In the genomic region with DNA sequence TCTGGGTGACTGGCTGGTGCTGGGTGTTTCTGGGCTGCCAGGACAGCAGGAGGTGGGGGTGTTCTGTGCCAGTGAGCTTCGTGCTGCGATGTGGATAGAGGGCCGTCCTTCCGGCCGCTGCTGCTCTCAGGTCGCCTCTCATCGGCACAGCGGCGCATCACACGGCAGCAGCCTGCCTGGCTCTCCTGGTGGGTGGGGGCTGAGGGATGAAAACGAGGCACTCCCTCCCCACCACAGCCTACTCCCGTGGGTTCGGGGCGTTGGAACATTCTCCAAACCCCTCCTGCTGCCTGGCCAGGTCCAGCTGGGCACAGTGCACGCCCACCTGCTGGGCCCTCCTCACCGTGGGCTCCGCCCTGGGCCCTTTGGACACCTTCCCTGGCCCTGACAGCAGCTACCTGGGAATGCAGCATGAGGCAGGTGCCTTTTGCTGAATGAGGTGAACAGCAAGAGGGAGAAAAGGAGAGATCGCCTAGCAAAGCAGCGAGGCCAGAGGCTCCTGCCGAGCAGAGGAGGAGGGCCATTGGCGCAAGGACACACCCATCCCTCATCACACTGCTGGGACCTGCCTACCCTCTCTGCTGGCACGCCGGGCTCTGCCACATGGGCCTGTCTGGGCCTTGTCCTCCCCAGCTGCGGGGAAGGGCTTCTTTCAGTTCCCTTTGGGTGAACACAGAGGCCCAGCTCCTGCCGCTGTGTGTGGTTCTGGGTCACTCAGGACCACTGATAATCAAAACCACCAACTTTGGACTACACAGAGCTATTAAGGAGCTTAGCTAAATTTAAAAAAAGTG, we compare ENCODE assay signal across 8 cellular contexts. TPM values are rescaled to one million over a fixed set of nuclear protein-coding genes. Genes with fewer than 3 reads are reported as not detected.
DNase-seq lines count a peak whose midpoint lies in the region; ATAC-seq, FAIRE-seq and TF ChIP-seq lines count a peak whose summit lies in the region.

No MANE protein-coding gene starts in this region.

- no peak overlapping the region for H2AFZ ChIP-seq in SK-N-SH (ENCODE audit: low read depth)

- no peaks in the 10 kb centered on the region for H3K27me3 Mint-ChIP-seq in osteocyte (ENCODE audit: unreplicated experiment)

- DNase-seq in DMS79 (lab: John Stamatoyannopoulos, UW) (peak; percentile 11), SK-N-SH (no peak), pancreas (peak in 2 of 6 donors; percentile 49 to 63), ACHN (no peak), osteocyte (ENCODE audit: extremely low spot score, unreplicated experiment) (no peak), RCC 7860 (ENCODE audit: low spot score) (no peak)

- H3K4me1 ChIP-seq in SK-N-SH (ENCODE audit: control insufficient read depth in 1 of 2, insufficient read depth in 2 of 2, low read depth in 1 of 2, low read length in 1 of 2): peaks cover 14 to 25% of the 10 kb centered on the region in 2 experiments; a peak in 3 of 4 replicates
- peaks cover 25 to 31% (median 26%) of the 10 kb centered on the region in 3 donors for H3K4me1 ChIP-seq in pancreas

- H3K27ac ChIP-seq in SK-N-SH (ENCODE audit: low read depth in 2 of 2, low read length in 1 of 2): no peak overlapping the region
- no peak overlapping the region for H3K27ac ChIP-seq in pancreas

- H3F3A ChIP-seq in SK-N-SH (replicated peaks; ENCODE audit: insufficient read depth): peaks cover 13% of the 10 kb centered on the region

- H3K9me3 Mint-ChIP-seq in osteocyte (ENCODE audit: unreplicated experiment): no peaks in the 10 kb centered on the region

- TF ChIP-seq CTCF in SK-N-SH (IDR thresholded peaks at IDR 0.05): no peak
- TF ChIP-seq CTCF in pancreas (IDR thresholded peaks at IDR 0.05): no peak
- no peak for TF ChIP-seq CTCF in osteocyte (IDR thresholded peaks at IDR 0.05)

- no peak overlapping the region for H3K4me3 Mint-ChIP-seq in osteocyte (ENCODE audit: unreplicated experiment)

- peaks cover 8% of the 10 kb centered on the region for H3K4me1 Mint-ChIP-seq in osteocyte (ENCODE audit: unreplicated experiment)

- H3K9ac ChIP-seq in SK-N-SH: no peak overlapping the region

- H3K36me3 ChIP-seq in SK-N-SH (replicated peaks in 1 of 2; ENCODE audit: control insufficient read depth in 1 of 2, insufficient read depth in 2 of 2, low read length in 1 of 2) (no peaks in the 10 kb centered on the region), pancreas (no peaks in the 10 kb centered on the region)

- CTCF ChIA-PET in SK-N-SH (lab: Yijun Ruan, JAX): interaction anchor here (0.7 kb wide), 1 partner anchor 168 kb away, joined by 3 read pairs; no protein-coding TSS in a partner anchor

- TF ChIP-seq RAD21 in SK-N-SH (IDR thresholded peaks at IDR 0.05; ENCODE audit: low read length): no peak

- H3K36me3 Mint-ChIP-seq in osteocyte (ENCODE audit: unreplicated experiment): no peaks in the 10 kb centered on the region

- H4K20me1 ChIP-seq in SK-N-SH (ENCODE audit: insufficient read depth): peaks cover 40% of the 10 kb centered on the region

- POLR2A ChIA-PET in SK-N-SH (lab: Yijun Ruan, JAX): no interaction called here

- WGBS in SK-N-SH (ENCODE audit: low lambda C conversion rate): 89% methylated on average over 21 of the region's 25 CpGs
- WGBS in pancreas, 2 donors: 72 to 86% methylated on average over 25 of the region's 25 CpGs

- H3K9me3 ChIP-seq in SK-N-SH: no peaks in the 10 kb centered on the region
- H3K9me3 ChIP-seq in pancreas: no peaks in the 10 kb centered on the region

- intact Hi-C loops in pancreas (cut with DNase I): no loop called here

- peaks cover 23% of the 10 kb centered on the region; the same call in 1 of the 2 replicates for H3K79me2 ChIP-seq in SK-N-SH (ENCODE audit: insufficient read depth)

- ATAC-seq in GM19452 (IDR thresholded peaks at IDR 0.05; ENCODE audit: unreplicated experiment) (peak; percentile 38), HG03280 (IDR thresholded peaks at IDR 0.05; ENCODE audit: unreplicated experiment) (peak; percentile 34), pancreas (peak; percentile 38 to 68 (median 48))

- no peak overlapping the region for H3K4me3 ChIP-seq in SK-N-SH (ENCODE audit: low read depth in 2 of 2, low read length in 1 of 2)
- no peak overlapping the region for H3K4me3 ChIP-seq in pancreas

- no peaks in the 10 kb centered on the region for H3K27me3 ChIP-seq in SK-N-SH (ENCODE audit: insufficient read depth)
- no peaks in the 10 kb centered on the region for H3K27me3 ChIP-seq in pancreas

- FAIRE-seq in pancreas (lab: Jason Lieb, UNC) (no peak), RCC 7860 (lab: Jason Lieb, UNC) (no peak)

- TF ChIP-seq EP300 in SK-N-SH (IDR thresholded peaks at IDR 0.05; ENCODE audit: borderline replicate concordance in 1 of 2, low read depth in 1 of 2, low read length in 1 of 2): no peak

- in situ Hi-C loops in ACHN (cut with HindIII; ENCODE audit: low pct_ligation_motif_present, low pct_unique_long_range_greater_than_20kb, low sequenced_read_pairs): no loop called here

- H3K27ac Mint-ChIP-seq in osteocyte (ENCODE audit: unreplicated experiment): no peak overlapping the region

- H3K4me2 ChIP-seq in SK-N-SH: peak overlapping the region; percentile 64; the same call in 1 of the 2 replicates

- no peaks in the 10 kb centered on the region for H3K9me2 ChIP-seq in SK-N-SH

TF ChIP-seq in SK-N-SH, 30 proteins besides CTCF, POLR2A, EP300 and RAD21:
- no peak for TF ChIP-seq TCF12 (IDR thresholded peaks at IDR 0.05)
- TF ChIP-seq, protein P1, sequence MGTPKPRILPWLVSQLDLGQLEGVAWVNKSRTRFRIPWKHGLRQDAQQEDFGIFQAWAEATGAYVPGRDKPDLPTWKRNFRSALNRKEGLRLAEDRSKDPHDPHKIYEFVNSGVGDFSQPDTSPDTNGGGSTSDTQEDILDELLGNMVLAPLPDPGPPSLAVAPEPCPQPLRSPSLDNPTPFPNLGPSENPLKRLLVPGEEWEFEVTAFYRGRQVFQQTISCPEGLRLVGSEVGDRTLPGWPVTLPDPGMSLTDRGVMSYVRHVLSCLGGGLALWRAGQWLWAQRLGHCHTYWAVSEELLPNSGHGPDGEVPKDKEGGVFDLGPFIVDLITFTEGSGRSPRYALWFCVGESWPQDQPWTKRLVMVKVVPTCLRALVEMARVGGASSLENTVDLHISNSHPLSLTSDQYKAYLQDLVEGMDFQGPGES (IDR thresholded peaks at IDR 0.05; ENCODE audit: low read depth, low read length): no peak
- TF ChIP-seq RXRA (IDR thresholded peaks at IDR 0.05; ENCODE audit: borderline replicate concordance, low read depth): no peak
- TF ChIP-seq TAF1 (IDR thresholded peaks at IDR 0.05; ENCODE audit: borderline replicate concordance, low read depth, low read length): no peak
- no peak for TF ChIP-seq SMC3 (IDR thresholded peaks at IDR 0.05; ENCODE audit: low read depth, low read length)
- no peak for TF ChIP-seq GABPA (IDR thresholded peaks at IDR 0.05; ENCODE audit: low read depth)
- TF ChIP-seq USF2 (IDR thresholded peaks at IDR 0.05; ENCODE audit: borderline replicate concordance, low read depth, low read length): no peak
- no peak for TF ChIP-seq YY1 (IDR thresholded peaks at IDR 0.05; ENCODE audit: low read depth)
- no peak for TF ChIP-seq MXI1 (IDR thresholded peaks at IDR 0.05; ENCODE audit: low read depth, low read length)
- TF ChIP-seq, protein P2, sequence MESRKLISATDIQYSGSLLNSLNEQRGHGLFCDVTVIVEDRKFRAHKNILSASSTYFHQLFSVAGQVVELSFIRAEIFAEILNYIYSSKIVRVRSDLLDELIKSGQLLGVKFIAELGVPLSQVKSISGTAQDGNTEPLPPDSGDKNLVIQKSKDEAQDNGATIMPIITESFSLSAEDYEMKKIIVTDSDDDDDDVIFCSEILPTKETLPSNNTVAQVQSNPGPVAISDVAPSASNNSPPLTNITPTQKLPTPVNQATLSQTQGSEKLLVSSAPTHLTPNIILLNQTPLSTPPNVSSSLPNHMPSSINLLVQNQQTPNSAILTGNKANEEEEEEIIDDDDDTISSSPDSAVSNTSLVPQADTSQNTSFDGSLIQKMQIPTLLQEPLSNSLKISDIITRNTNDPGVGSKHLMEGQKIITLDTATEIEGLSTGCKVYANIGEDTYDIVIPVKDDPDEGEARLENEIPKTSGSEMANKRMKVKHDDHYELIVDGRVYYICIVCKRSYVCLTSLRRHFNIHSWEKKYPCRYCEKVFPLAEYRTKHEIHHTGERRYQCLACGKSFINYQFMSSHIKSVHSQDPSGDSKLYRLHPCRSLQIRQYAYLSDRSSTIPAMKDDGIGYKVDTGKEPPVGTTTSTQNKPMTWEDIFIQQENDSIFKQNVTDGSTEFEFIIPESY (IDR thresholded peaks at IDR 0.05; ENCODE audit: borderline replicate concordance, low read depth): no peak

RNA-seq across cellular contexts. Expression of gene INPP5A, which starts 33.4 kb away (rescaled TPM):
- 12.0 and 12.9 TPM in 2 replicates for polyA plus RNA-seq in SK-N-SH (2012; rRNA removed)
- 11.2 and 11.8 TPM in 2 replicates for polyA plus RNA-seq in SK-N-SH (2012; cell fraction: cytosol; rRNA removed)
- polyA plus RNA-seq in SK-N-SH (2012; cell fraction: nucleus; rRNA removed): 9.6 and 10.9 TPM in 2 replicates
- 10 to 100 TPM in 5 of 6 donors, 1 to 10 TPM in 1; 8.9 to 15.6 (median 11.9) TPM for total RNA-seq in pancreas
- 10 to 100 TPM in 1 of 2 donors, 1 to 10 TPM in 1; 5.9 to 11.4 TPM for polyA plus RNA-seq in pancreas
- total RNA-seq in osteocyte: 35.0 and 36.4 TPM in 2 replicates
